In the genomic region with DNA sequence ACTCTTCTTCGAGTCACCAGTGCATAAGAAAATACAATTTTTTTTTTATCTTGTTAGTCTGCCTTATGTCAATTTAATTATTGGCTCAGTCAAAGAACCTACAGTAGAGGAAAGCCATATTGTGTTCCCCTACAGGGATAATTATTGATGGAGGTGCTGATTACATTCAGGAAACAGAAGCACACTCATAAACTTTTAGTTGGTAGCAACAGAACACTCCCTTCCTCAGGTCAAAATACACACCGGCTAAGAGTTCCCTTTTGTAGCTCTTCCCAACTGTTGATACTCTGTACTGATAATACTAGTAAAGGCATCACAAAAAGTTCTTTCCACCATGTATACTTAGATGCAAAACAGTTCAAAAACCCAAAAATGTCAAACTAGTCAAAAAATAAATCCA, we compare ENCODE assay signal across 13 cellular contexts. TPM values are rescaled to one million over a fixed set of nuclear protein-coding genes. Genes with fewer than 3 reads are reported as not detected.
DNase-seq lines count a peak whose midpoint lies in the region; ATAC-seq and TF ChIP-seq lines count a peak whose summit lies in the region.
"Had no signal": no experiment of that assay in that cellular context is flagged by ENCODE, and none has a peak within 500 bp of the region (broad histone marks: within the 10 kb centered on the region; RNA-seq: fewer than 3 reads in every experiment).

No MANE protein-coding gene starts in this region.

- H3K9me3 ChIP-seq in gastrocnemius medialis = no peaks in the 10 kb centered on the region
- H3K9me3 ChIP-seq: lower lobe of right lung had no signal

- H3K9me3 Mint-ChIP-seq in activated naive CD4-positive, alpha-beta T cell treated with anti-CD3 and anti-CD28 coated beads for 36 hours = no peaks in the 10 kb centered on the region
- H3K9me3 Mint-ChIP-seq in activated naive CD4-positive, alpha-beta T cell treated with anti-CD3 and anti-CD28 coated beads, Interleukin-2, amount 50 U/mL, for 72 hours = peaks cover 0 to 4% of the 10 kb centered on the region in 2 donors
- H3K9me3 Mint-ChIP-seq: neural crest cell had no signal

- peaks cover 95% of the 10 kb centered on the region for H3K4me1 Mint-ChIP-seq in activated naive CD4-positive, alpha-beta T cell treated with anti-CD3 and anti-CD28 coated beads for 36 hours (ENCODE audit: low read depth)

- no peaks in the 10 kb centered on the region for H3K36me3 ChIP-seq in gastrocnemius medialis
- H3K36me3 ChIP-seq: lower lobe of right lung had no signal

- H3K27me3 Mint-ChIP-seq in activated naive CD4-positive, alpha-beta T cell treated with anti-CD3 and anti-CD28 coated beads for 36 hours (ENCODE audit: low read depth) = no peaks in the 10 kb centered on the region

- peaks cover 83 to 91% of the 10 kb centered on the region in 2 donors for H3K4me1 ChIP-seq in gastrocnemius medialis

- no peak for ATAC-seq in activated naive CD4-positive, alpha-beta T cell treated with anti-CD3 and anti-CD28 coated beads, Interleukin-2, amount 50 U/mL, for 72 hours
- ATAC-seq in gastrocnemius medialis = no peak
- no peak for ATAC-seq in HG02610 (IDR thresholded peaks at IDR 0.05; ENCODE audit: unreplicated experiment)
- ATAC-seq: foreskin keratinocyte, lower lobe of right lung had no signal

- no peak for TF ChIP-seq POLR2A in gastrocnemius medialis (IDR thresholded peaks at IDR 0.05)

- H3K27ac ChIP-seq in gastrocnemius medialis = peak overlapping the region in 3 of 4 donors; percentile 12 to 75 (median 73)
- H3K27ac ChIP-seq: foreskin keratinocyte, lower lobe of right lung had no signal

- H3K36me3 Mint-ChIP-seq in activated naive CD4-positive, alpha-beta T cell treated with anti-CD3 and anti-CD28 coated beads for 36 hours (ENCODE audit: low read depth) = peaks cover 15% of the 10 kb centered on the region
- peaks cover 0 to 33% of the 10 kb centered on the region in 2 donors for H3K36me3 Mint-ChIP-seq in activated naive CD4-positive, alpha-beta T cell treated with anti-CD3 and anti-CD28 coated beads, Interleukin-2, amount 50 U/mL, for 72 hours

- no peak overlapping the region for H3K4me3 Mint-ChIP-seq in activated naive CD4-positive, alpha-beta T cell treated with anti-CD3 and anti-CD28 coated beads for 36 hours
- H3K4me3 Mint-ChIP-seq: neural crest cell had no signal

- no peak overlapping the region for H3K4me3 ChIP-seq in gastrocnemius medialis
- H3K4me3 ChIP-seq: lower lobe of right lung had no signal

- DNase-seq in activated naive CD4-positive, alpha-beta T cell treated with anti-CD3 and anti-CD28 coated beads for 36 hours = no peak
- DNase-seq in activated naive CD4-positive, alpha-beta T cell treated with anti-CD3 and anti-CD28 coated beads, Interleukin-2, amount 50 U/mL, for 16 hours = no peak
- DNase-seq in NCI-H69 (lab: John Stamatoyannopoulos, UW) (peak; percentile 3), gastrocnemius medialis (no peak), middle frontal gyrus (ENCODE audit: extremely low spot score, low spot score) (no peak), C1 segment of cervical spinal cord (lab: John Stamatoyannopoulos, UW) (no peak)
- no peak for DNase-seq in activated naive CD4-positive, alpha-beta T cell treated with anti-CD3 and anti-CD28 coated beads, Interleukin-2, amount 50 U/mL, for 72 hours (ENCODE audit: low spot score in 2 of 2)
- DNase-seq: foreskin keratinocyte, lower lobe of right lung, NCI-H1417 treated with DMSO at 0.1 percent for 48 hours, NCI-H226 had no signal

- intact Hi-C loops in activated naive CD4-positive, alpha-beta T cell treated with anti-CD3 and anti-CD28 coated beads for 36 hours (cut with micrococcal nuclease) = no loop called here
- intact Hi-C loops in gastrocnemius medialis (cut with DNase I; ENCODE audit: low total_unique reads) = no loop called here

- CTCF ChIA-PET in activated naive CD4-positive, alpha-beta T cell treated with anti-CD3 and anti-CD28 coated beads for 36 hours (lab: Charles Lee) = no interaction called here

- TF ChIP-seq CTCF in gastrocnemius medialis (IDR thresholded peaks at IDR 0.05 in 4 of 5, conservative IDR thresholded peaks at IDR 0.05 in 1 of 5) = no peak

- peak overlapping the region; percentile 48 for H3K27ac Mint-ChIP-seq in activated naive CD4-positive, alpha-beta T cell treated with anti-CD3 and anti-CD28 coated beads for 36 hours
- peak overlapping the region; percentile 29 to 73 for H3K27ac Mint-ChIP-seq in activated naive CD4-positive, alpha-beta T cell treated with anti-CD3 and anti-CD28 coated beads, Interleukin-2, amount 50 U/mL, for 72 hours

- in situ Hi-C loops in gastrocnemius medialis (cut with MboI; ENCODE audit: low sequenced_read_pairs in 4 of 4) = loop anchor here in 1 of 4 donors (10.0 kb wide), 1 partner anchor 53 kb away; no protein-coding TSS in a partner anchor

- H3K27me3 ChIP-seq in gastrocnemius medialis = no peaks in the 10 kb centered on the region
- H3K27me3 ChIP-seq: foreskin keratinocyte had no signal

RNA-seq across cellular contexts. Expression of gene FOXO1, which starts 18.4 kb away (rescaled TPM):
- total RNA-seq in activated naive CD4-positive, alpha-beta T cell treated with anti-CD3 and anti-CD28 coated beads for 36 hours = 10 to 100 TPM; 30.9 to 32.1 TPM
- total RNA-seq in activated naive CD4-positive, alpha-beta T cell treated with anti-CD3 and anti-CD28 coated beads, Interleukin-2, amount 50 U/mL, for 72 hours = 10 to 100 TPM; 40.4 to 57.8 TPM
- 100 to 1,000 TPM; 117 to 250 (median 159) TPM for total RNA-seq in gastrocnemius medialis
